Comparison of ENCODE assay signal across 1 cellular context in genomic region chr2:228768818-228769217, GRCh38.
TF ChIP-seq lines count a peak whose summit lies in the region.

No MANE protein-coding gene starts in this region.

TF ChIP-seq in GM23338, 12 proteins besides CTCF, POLR2A, EP300 and RAD21 (continued from another document):
- no peak for TF ChIP-seq ZNF462 (CRISPR knock-in tag; IDR thresholded peaks at IDR 0.05)
- no peak for TF ChIP-seq ZNF331 (CRISPR knock-in tag; IDR thresholded peaks at IDR 0.05; ENCODE audit: low read depth)
- TF ChIP-seq CREB1 (CRISPR knock-in tag; IDR thresholded peaks at IDR 0.05; ENCODE audit: low read depth): no peak
- TF ChIP-seq REST (IDR thresholded peaks at IDR 0.05; ENCODE audit: unreplicated experiment): no peak
